Comparison of ENCODE assay signal across 8 cellular contexts in the genomic region with DNA sequence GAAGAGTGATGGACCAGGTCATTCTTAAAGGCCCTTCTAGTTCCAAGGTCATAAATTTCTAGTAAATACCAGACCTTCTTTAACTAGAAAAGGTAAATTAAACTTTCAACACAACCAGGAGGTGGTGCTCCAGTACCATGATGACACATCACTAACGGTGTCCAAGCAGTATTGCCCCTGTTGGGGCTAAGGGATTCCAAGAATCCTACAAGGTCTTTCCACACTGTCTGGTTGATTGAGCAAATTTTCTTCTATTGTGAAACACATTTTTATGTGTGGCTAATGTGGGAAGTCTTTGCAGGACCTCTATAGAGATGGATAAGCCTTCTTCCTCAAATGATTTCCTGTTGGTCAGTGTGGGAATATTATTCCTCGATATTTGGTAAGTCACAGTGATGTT.
DNase-seq lines count a peak whose midpoint lies in the region; ATAC-seq and TF ChIP-seq lines count a peak whose summit lies in the region.

No MANE protein-coding gene starts in this region.

- H3K27ac ChIP-seq in brain microvascular endothelial cell (peak overlapping the region; percentile 86), suprapubic skin (no peak overlapping the region)

- H3K27me3 ChIP-seq in brain microvascular endothelial cell (replicated peaks) (no peaks in the 10 kb centered on the region), suprapubic skin (no peaks in the 10 kb centered on the region)

- H3K36me3 ChIP-seq in brain microvascular endothelial cell (replicated peaks) (no peaks in the 10 kb centered on the region), suprapubic skin (no peaks in the 10 kb centered on the region)

- no peak overlapping the region for H3K4me3 ChIP-seq in AG10803 (ENCODE audit: low read length)
- H3K4me3 ChIP-seq in brain microvascular endothelial cell (ENCODE audit: low read depth, low read length) = no peak overlapping the region
- no peak overlapping the region for H3K4me3 ChIP-seq in suprapubic skin

- peak; percentile 98 for DNase-seq in AG10803 (ENCODE audit: low read depth)
- peak; percentile 89 for DNase-seq in M059J (ENCODE audit: low read depth)
- peak; percentile 88 for DNase-seq in brain microvascular endothelial cell
- no peak for DNase-seq in left lobe of liver (ENCODE audit: low spot score)
- no peak for DNase-seq in suprapubic skin (ENCODE audit: low spot score in 2 of 2)
- no peak for DNase-seq in activated T-cell treated with anti-CD3 and anti-CD28 coated beads, Interleukin-2, amount 50 U/mL, for 1 hour

- TF ChIP-seq POLR2A in suprapubic skin (IDR thresholded peaks at IDR 0.05) = no peak

- TF ChIP-seq CTCF in AG10803 (conservative IDR thresholded peaks at IDR 0.05; ENCODE audit: low read length) (peak; percentile 73), brain microvascular endothelial cell (IDR thresholded peaks at IDR 0.05; ENCODE audit: low read depth, low read length, missing control alignments) (peak; percentile 57), suprapubic skin (IDR thresholded peaks at IDR 0.05) (no peak)

- ATAC-seq in left lobe of liver (peak; percentile 58), GM21390 (IDR thresholded peaks at IDR 0.05; ENCODE audit: unreplicated experiment) (no peak), HG03378 (IDR thresholded peaks at IDR 0.05; ENCODE audit: unreplicated experiment) (no peak)

- in situ Hi-C loops in brain microvascular endothelial cell (cut with HindIII; ENCODE audit: low pct_ligation_motif_present, low sequenced_read_pairs) = no loop called here

- no peak for TF ChIP-seq EP300 in suprapubic skin (IDR thresholded peaks at IDR 0.05)

- H3K4me1 ChIP-seq in suprapubic skin = peaks cover 2% of the 10 kb centered on the region

- WGBS in suprapubic skin = 33% methylated on average over 2 of the region's 2 CpGs

- no peaks in the 10 kb centered on the region for H3K9me3 ChIP-seq in suprapubic skin

Comparison
In these comparisons a context has a peak if more than half of its experiments do, and no peak if none do; other contexts are left out.
1. DNase-seq: peak in AG10803 (single experiment), M059J (single experiment) and brain microvascular endothelial cell (single experiment); none in left lobe of liver (single experiment), suprapubic skin (0 of 2) and activated T-cell treated with anti-CD3 and anti-CD28 coated beads, Interleukin-2, amount 50 U/mL, for 1 hour (single experiment).
2. CTCF ChIP-seq: peak in AG10803 (single experiment) and brain microvascular endothelial cell (single experiment); none in suprapubic skin (0 of 2).